In genomic region chr11:111006207-111006606, GRCh38 we compare ENCODE assay signal across 16 cellular contexts.
"Had no signal": no experiment of that assay in that cellular context is flagged by ENCODE, and none has a peak within 500 bp of the region (broad histone marks: within the 10 kb centered on the region; RNA-seq: fewer than 3 reads in every experiment).

No MANE protein-coding gene starts in this region.

- H3K27ac ChIP-seq: heart right ventricle, left lung, thoracic aorta had no signal

- H3K4me3 Mint-ChIP-seq: activated CD4-positive, alpha-beta T cell treated with anti-CD3 and anti-CD28 coated beads, Interleukin-2, amount 10 ng/mL, durations not matched to agents 7 days and 5 days; activated naive CD4-positive, alpha-beta T cell treated with anti-CD3 and anti-CD28 coated beads for 36 hours; activated T-helper 17 cell treated with anti-CD3 and anti-CD28 coated beads, Interleukin-2, amount 50 U/mL, for 72 hours; nephron progenitor cell; stimulated activated naive CD8-positive, alpha-beta T cell treated with anti-CD3 and anti-CD28 coated beads, Interleukin-15, amount 100 ng/mL, for 72 hours had no signal

- H3K27me3 ChIP-seq: left lung had no signal

- DNase-seq: activated CD4-positive, alpha-beta T cell treated with anti-CD3 and anti-CD28 coated beads, Interleukin-2, amount 10 ng/mL, durations not matched to agents 7 days and 5 days; activated CD4-positive, CD25-positive, alpha-beta regulatory T cell; activated naive CD4-positive, alpha-beta T cell treated with anti-CD3 and anti-CD28 coated beads for 36 hours; activated T-cell treated with anti-CD3 and anti-CD28 coated beads for 4 hours; heart right ventricle; left lung; nephron progenitor cell; stimulated activated CD4-positive, alpha-beta T cell treated with anti-CD3 and anti-CD28 coated beads, Interleukin-4, amount 100 ng/mL, for 24 hours; stimulated activated naive CD8-positive, alpha-beta T cell treated with anti-CD3 and anti-CD28 coated beads, Interleukin-15, amount 100 ng/mL, for 72 hours had no signal

- H3K27ac Mint-ChIP-seq: activated CD4-positive, alpha-beta T cell treated with anti-CD3 and anti-CD28 coated beads, Interleukin-2, amount 10 ng/mL, durations not matched to agents 7 days and 5 days; activated naive CD4-positive, alpha-beta T cell treated with anti-CD3 and anti-CD28 coated beads for 36 hours; activated T-helper 17 cell treated with anti-CD3 and anti-CD28 coated beads, Interleukin-2, amount 50 U/mL, for 72 hours; nephron progenitor cell; stimulated activated naive CD8-positive, alpha-beta T cell treated with anti-CD3 and anti-CD28 coated beads, Interleukin-15, amount 100 ng/mL, for 72 hours had no signal

- FAIRE-seq: astrocyte, colon, endothelial cell of umbilical vein, frontal cortex, islet of Langerhans had no signal

- H3K9me3 Mint-ChIP-seq: activated CD4-positive, alpha-beta T cell treated with anti-CD3 and anti-CD28 coated beads, Interleukin-2, amount 10 ng/mL, durations not matched to agents 7 days and 5 days; activated naive CD4-positive, alpha-beta T cell treated with anti-CD3 and anti-CD28 coated beads for 36 hours; activated T-helper 17 cell treated with anti-CD3 and anti-CD28 coated beads, Interleukin-2, amount 50 U/mL, for 72 hours; nephron progenitor cell; stimulated activated naive CD8-positive, alpha-beta T cell treated with anti-CD3 and anti-CD28 coated beads, Interleukin-15, amount 100 ng/mL, for 72 hours had no signal

- H3K4me1 Mint-ChIP-seq: activated CD4-positive, alpha-beta T cell treated with anti-CD3 and anti-CD28 coated beads, Interleukin-2, amount 10 ng/mL, durations not matched to agents 7 days and 5 days; activated T-helper 17 cell treated with anti-CD3 and anti-CD28 coated beads, Interleukin-2, amount 50 U/mL, for 72 hours; nephron progenitor cell; stimulated activated naive CD8-positive, alpha-beta T cell treated with anti-CD3 and anti-CD28 coated beads, Interleukin-15, amount 100 ng/mL, for 72 hours had no signal

- H3K4me1 ChIP-seq: left lung had no signal

- ATAC-seq: activated T-helper 17 cell treated with anti-CD3 and anti-CD28 coated beads, Interleukin-2, amount 50 U/mL, for 72 hours; heart right ventricle; left lung; stimulated activated naive CD8-positive, alpha-beta T cell treated with anti-CD3 and anti-CD28 coated beads, Interleukin-15, amount 100 ng/mL, for 72 hours had no signal

- H3K27me3 Mint-ChIP-seq: activated CD4-positive, alpha-beta T cell treated with anti-CD3 and anti-CD28 coated beads, Interleukin-2, amount 10 ng/mL, durations not matched to agents 7 days and 5 days had no signal

- H3K4me3 ChIP-seq: heart right ventricle, left lung, thoracic aorta had no signal

- H3K9me3 ChIP-seq: heart right ventricle, left lung, thoracic aorta had no signal

- H3K36me3 ChIP-seq: heart right ventricle, left lung, thoracic aorta had no signal
